1 cellular context compared by ENCODE assay signal in the genomic region with DNA sequence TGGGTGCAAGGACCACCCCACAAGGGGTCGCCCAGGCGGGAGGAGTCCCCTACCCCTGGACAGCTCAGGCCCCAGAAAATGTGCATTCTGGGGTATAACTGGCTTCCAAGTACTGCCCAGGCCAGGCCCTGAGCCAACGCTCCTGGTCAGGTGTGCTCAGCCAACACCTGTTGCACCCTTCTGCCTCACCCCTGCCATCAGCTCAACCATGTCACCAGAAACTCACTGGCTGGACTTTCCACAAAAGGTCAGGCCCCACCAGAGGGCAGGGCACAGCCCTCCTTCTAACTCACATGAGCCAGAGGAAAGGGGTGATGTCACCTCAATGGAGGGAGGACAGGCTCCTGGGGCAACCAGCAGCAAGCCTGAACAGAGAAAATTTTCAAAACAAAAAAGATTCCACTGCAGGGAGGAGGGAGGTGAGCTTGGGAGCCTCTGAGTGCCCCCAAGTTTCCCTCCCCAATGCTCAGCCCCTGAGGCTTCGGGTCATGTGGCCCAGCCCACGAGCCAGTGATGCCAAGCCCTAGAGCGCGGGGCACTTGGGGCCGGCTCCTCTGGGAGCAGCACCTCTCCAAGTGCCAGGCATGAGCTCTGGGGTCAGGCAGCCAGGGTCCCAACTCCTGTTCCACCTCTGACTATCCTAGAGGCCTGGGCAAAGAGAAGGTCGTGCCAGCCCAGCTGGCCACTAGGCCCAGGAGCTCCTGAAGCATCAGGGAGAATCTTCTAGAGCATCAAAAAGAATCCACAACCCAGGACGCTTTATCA.
TF ChIP-seq lines count a peak whose summit lies in the region.

No MANE protein-coding gene starts in this region.

TF ChIP-seq in Ishikawa, 13 proteins besides CTCF, POLR2A, EP300 and RAD21 (continued from another document):
- TF ChIP-seq REST (IDR thresholded peaks at IDR 0.05; ENCODE audit: low read depth), result no peak
